In the genomic region with DNA sequence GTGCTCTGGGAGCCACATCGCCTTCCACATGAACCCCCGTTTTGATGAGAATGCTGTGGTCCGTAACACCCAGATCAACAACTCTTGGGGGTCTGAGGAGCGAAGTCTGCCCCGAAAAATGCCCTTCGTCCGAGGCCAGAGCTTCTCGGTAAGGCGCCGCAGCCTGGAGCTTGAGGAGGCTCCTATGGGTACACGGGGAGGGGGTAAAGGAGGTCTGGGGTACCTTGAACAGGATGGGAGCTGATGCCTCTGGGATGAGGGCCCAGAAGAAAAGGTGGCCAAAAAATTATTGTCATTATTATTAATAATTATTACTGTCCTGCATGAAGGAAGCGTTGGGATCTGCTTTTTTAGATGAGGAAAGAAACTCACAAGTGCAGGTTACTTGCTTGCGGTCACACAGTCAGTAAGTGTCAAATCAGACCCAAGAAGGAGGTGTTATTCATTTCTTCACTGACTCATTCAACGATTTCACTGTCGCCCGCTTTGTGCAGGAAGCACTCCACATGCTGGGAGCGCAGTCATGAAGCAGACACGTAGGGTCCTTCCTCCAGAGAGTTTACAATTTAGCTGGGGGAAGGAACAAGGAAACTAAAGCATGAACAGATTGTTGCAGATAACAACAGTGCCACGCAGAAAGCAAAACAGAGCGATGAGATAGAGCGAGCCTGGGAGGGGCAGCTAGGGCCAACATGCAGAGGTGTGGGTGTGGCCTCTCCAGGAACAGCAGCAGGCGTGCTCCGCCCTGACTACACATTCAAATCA, we compare ENCODE assay signal across 12 cellular contexts. TPM values are rescaled to one million over a fixed set of nuclear protein-coding genes. Genes with fewer than 3 reads are reported as not detected.
DNase-seq lines count a peak whose midpoint lies in the region; ATAC-seq, FAIRE-seq and TF ChIP-seq lines count a peak whose summit lies in the region.
"Not testable (repeated sequence)": the region's sequence is repeated elsewhere in the genome, so short reads cannot be mapped to it uniquely, and the experiment has no call there.
"Had no signal": no experiment of that assay in that cellular context is flagged by ENCODE, and none has a peak within 500 bp of the region (broad histone marks: within the 10 kb centered on the region; RNA-seq: fewer than 3 reads in every experiment).

No MANE protein-coding gene starts in this region.

- not testable (repeated sequence) for H3K4me3 ChIP-seq in CD8-positive, alpha-beta T cell (ENCODE audit: low read depth, low read length); OCI-LY3 (ENCODE audit: low read length); GM12878; mucosa of descending colon

- peak; percentile 87 for ATAC-seq in CD8-positive, alpha-beta T cell
- ATAC-seq in GM19023 (IDR thresholded peaks at IDR 0.05; ENCODE audit: unreplicated experiment) (peak; percentile 54), HG02884 (IDR thresholded peaks at IDR 0.05; ENCODE audit: unreplicated experiment) (peak; percentile 57), GM12878 (peak; percentile 84), mucosa of descending colon (peak; percentile 94)

- SMC1A ChIA-PET in GM12878 (lab: Charles Lee; ENCODE audit: uncharacterized antibody, unreplicated experiment) = not testable (repeated sequence)

- not testable (repeated sequence) for H3K27ac ChIP-seq in CD8-positive, alpha-beta T cell (ENCODE audit: low read depth, low read length); OCI-LY3 (ENCODE audit: low read length); GM12878 (ENCODE audit: control insufficient read depth, insufficient read depth)

- CTCF ChIA-PET in CD8-positive, alpha-beta T cell (lab: Charles Lee); GM12878 (lab: Yijun Ruan, JAX): not testable (repeated sequence)

- H3K36me3 ChIP-seq in CD8-positive, alpha-beta T cell (ENCODE audit: insufficient read depth, low read length); OCI-LY3 (replicated peaks; ENCODE audit: low read depth, low read length); GM12878 (ENCODE audit: control insufficient read depth in 2 of 2, insufficient read depth in 2 of 2, low read length in 1 of 2); mucosa of descending colon (ENCODE audit: low read depth): not testable (repeated sequence)

- TF ChIP-seq CTCF in CD8-positive, alpha-beta T cell (IDR thresholded peaks at IDR 0.05); OCI-LY3 (IDR thresholded peaks at IDR 0.05; ENCODE audit: low read depth, low read length); GM12878 (IDR thresholded peaks at IDR 0.05 in 2 of 3, conservative IDR thresholded peaks at IDR 0.05 in 1 of 3; ENCODE audit: control insufficient read depth in 2 of 3, extremely low read depth in 1 of 3, insufficient read depth in 1 of 3, low read depth in 3 of 3, low read length in 3 of 3); mucosa of descending colon (IDR thresholded peaks at IDR 0.05): not testable (repeated sequence)

- H4K20me1 ChIP-seq in OCI-LY3 (ENCODE audit: insufficient read depth, low read length); GM12878 (ENCODE audit: control insufficient read depth, insufficient read depth): not testable (repeated sequence)

- peak in 2 of 7 experiments; percentile 9 to 47 for DNase-seq in CD8-positive, alpha-beta T cell
- DNase-seq in activated CD8-positive, alpha-beta memory T cell treated with anti-CD3 and anti-CD28 coated beads, Interleukin-2, amount 50 U/mL, for 48 hours = peak; percentile 54
- not testable (repeated sequence) for DNase-seq in GM12878 (ENCODE audit: low read depth, low spot score)
- peak; percentile 56 to 82 (median 57) for DNase-seq in mucosa of descending colon
- peak; percentile 10 to 17 for DNase-seq in stimulated activated CD8-positive, alpha-beta memory T cell treated with anti-CD3 and anti-CD28 coated beads, Interleukin-15, amount 100 ng/mL, for 48 hours (ENCODE audit: low read depth in 2 of 2)

- not testable (repeated sequence) for H3K27ac Mint-ChIP-seq in CD8-positive, alpha-beta T cell

- H3K9me3 ChIP-seq in CD8-positive, alpha-beta T cell (ENCODE audit: low read length); OCI-LY3 (ENCODE audit: insufficient read depth, low read length); GM12878 (replicated peaks; ENCODE audit: control insufficient read depth, insufficient read depth, low read length); mucosa of descending colon: not testable (repeated sequence)

- TF ChIP-seq EP300 in GM12878 (IDR thresholded peaks at IDR 0.05; ENCODE audit: borderline replicate concordance in 1 of 2, control insufficient read depth in 1 of 2, low read depth in 2 of 2, low read length in 2 of 2) = not testable (repeated sequence)

- RAD21 ChIA-PET in GM12878 (lab: Charles Lee; ENCODE audit: unreplicated experiment) = not testable (repeated sequence)

- not testable (repeated sequence) for BruUV-seq in GM12878 (replicated peaks; lab: Mats Ljungman, UMichigan)

- peak; percentile 92 for FAIRE-seq in GM12878 (lab: Jason Lieb, UNC)

- H3K4me1 Mint-ChIP-seq in CD8-positive, alpha-beta T cell (ENCODE audit: low read depth) = not testable (repeated sequence)

- H3K27me3 Mint-ChIP-seq in CD8-positive, alpha-beta T cell (ENCODE audit: low read depth) = not testable (repeated sequence)

- H3K9me3 Mint-ChIP-seq in CD8-positive, alpha-beta T cell = not testable (repeated sequence)

- TF ChIP-seq POLR2A in GM12878 (IDR thresholded peaks at IDR 0.05; ENCODE audit: low read depth, low read length) = not testable (repeated sequence)

- not testable (repeated sequence) for TF ChIP-seq RAD21 in GM12878 (IDR thresholded peaks at IDR 0.05; ENCODE audit: insufficient read depth, low read depth, low read length)

- POLR2A ChIA-PET in CD8-positive, alpha-beta T cell (lab: Charles Lee); GM12878 (lab: Charles Lee): not testable (repeated sequence)

- H2AFZ ChIP-seq in OCI-LY3 (ENCODE audit: low read depth, low read length); GM12878 (ENCODE audit: control insufficient read depth, low read depth, low read length): not testable (repeated sequence)

- peak overlapping the region; percentile 50 for H3K4me3 Mint-ChIP-seq in CD8-positive, alpha-beta T cell

- intact Hi-C loops in CD8-positive, alpha-beta T cell (cut with DNase I, micrococcal nuclease) = loop anchor here in 1 of 2 experiments (10.0 kb wide), 1 partner anchor 248 kb away; no protein-coding TSS in a partner anchor
- intact Hi-C loops in GM12878 (cut with micrococcal nuclease; ENCODE audit: unreplicated experiment); mucosa of descending colon (cut with DNase I, micrococcal nuclease): not testable (repeated sequence)

- not testable (repeated sequence) for H3K36me3 Mint-ChIP-seq in CD8-positive, alpha-beta T cell

- not testable (repeated sequence) for H3K79me2 ChIP-seq in OCI-LY3 (ENCODE audit: low read length); GM12878 (ENCODE audit: control insufficient read depth, insufficient read depth, low read length)

- H3K9ac ChIP-seq in OCI-LY3 (ENCODE audit: low read length); GM12878 (ENCODE audit: control insufficient read depth, insufficient read depth, low read length): not testable (repeated sequence)

- H3K4me1 ChIP-seq in CD8-positive, alpha-beta T cell (ENCODE audit: insufficient read depth, low read length); OCI-LY3 (ENCODE audit: low read length); GM12878 (ENCODE audit: control insufficient read depth, insufficient read depth, low read length); mucosa of descending colon (ENCODE audit: low read depth): not testable (repeated sequence)

- H3K4me2 ChIP-seq in OCI-LY3 (ENCODE audit: low read length) = 0 out of 2 replicates have a peak overlapping the region, but pooled peaks have one; percentile 14
- H3K4me2 ChIP-seq in GM12878 (ENCODE audit: control insufficient read depth, insufficient read depth) = not testable (repeated sequence)

- in situ Hi-C loops in GM12878 (cut with MboI) = not testable (repeated sequence)

- WGBS in GM12878 (ENCODE audit: insufficient coverage, insufficient replicate concordance, low lambda C conversion rate, missing lambda C conversion rate) = 52% methylated on average over 7 of the region's 23 CpGs

- H3K27me3 ChIP-seq in CD8-positive, alpha-beta T cell (ENCODE audit: insufficient read depth, low read length); OCI-LY3 (ENCODE audit: low read depth, low read length); GM12878 (replicated peaks in 1 of 2; ENCODE audit: control insufficient read depth in 2 of 2, insufficient read depth in 2 of 2, low read length in 1 of 2): not testable (repeated sequence)

RNA-seq across cellular contexts. Expression of a gene that starts 16.3 kb away (rescaled TPM):
- under 1 TPM; 0.24 to 0.47 TPM for total RNA-seq in CD8-positive, alpha-beta T cell
- 0.27 TPM in 1 of 2 replicates, not detected in the other for total RNA-seq in GM12878 (2013; cell fraction: nucleolus; rRNA removed)
- total RNA-seq in GM12878 (2014; rRNA removed) = 1.0 and 1.1 TPM in 2 replicates
- 0.18 and 0.74 TPM in 2 replicates for total RNA-seq in GM12878 (2014; rRNA removed; fragmentation: Illumina TruSeq; extraction: Trizol)
- total RNA-seq in GM12878 (2021) = 1.1 and 1.3 TPM in 2 replicates
- polyA plus RNA-seq in GM12878 (2011; ENCODE audit: low read depth) = 0.93 TPM
- polyA plus RNA-seq in GM12878 (2011; rRNA removed) = 0.72 and 1.4 TPM in 2 replicates
- 2.7 and 2.8 TPM in 2 replicates for polyA plus RNA-seq in GM12878 (2011; cell fraction: cytosol; rRNA removed)
- polyA plus RNA-seq in GM12878 (2011; cell fraction: nucleus; rRNA removed) = 6.4 and 7.0 TPM in 2 replicates
- polyA plus RNA-seq in GM12878 (2012) = 3.1 and 3.3 TPM in 2 replicates
- 1.8 and 2.0 TPM in 2 replicates for polyA plus RNA-seq in GM12878 (2014; fragmentation: Illumina TruSeq; extraction: Trizol)
- polyA plus RNA-seq in GM12878 (2014; fragmentation: Nextera tagmentation; extraction: Ambion mirVana) = under 1 TPM in 1 of 2 experiments, not detected in 1; 0.18 TPM
- polyA plus RNA-seq in GM12878 (2014; rRNA removed) = 0.82 and 1.2 TPM in 2 replicates
- polyA plus RNA-seq in GM12878 (2016; fragmentation: Nextera tagmentation; extraction: Ambion mirVana) = 1 to 10 TPM; 1.1 to 1.9 TPM
- 1.8 and 1.9 TPM in 2 replicates for polyA minus RNA-seq in GM12878 (2011; rRNA and poly(A)+ RNA removed)
- 0.83 and 1.2 TPM in 2 replicates for polyA minus RNA-seq in GM12878 (2011; cell fraction: cytosol; rRNA and poly(A)+ RNA removed)
- 2.2 and 2.5 TPM in 2 replicates for polyA minus RNA-seq in GM12878 (2011; cell fraction: nucleus; rRNA and poly(A)+ RNA removed)
- total RNA-seq in mucosa of descending colon = 10 to 100 TPM; 23.7 to 91.5 (median 53.9) TPM
- total RNA-seq: left ventricle myocardium inferior, myocyte, progenitor cell of endocrine pancreas, urinary bladder had no signal

Comparison
In these comparisons a context has a peak if more than half of its experiments do, and no peak if none do; other contexts are left out.
1. RNA of a gene that starts 16.3 kb away (total RNA-seq): 23.7 to 91.5 TPM in mucosa of descending colon; 0.18 to 1.3 TPM in GM12878 and 0.24 to 0.47 TPM in CD8-positive, alpha-beta T cell; every median in the first group is over 10 times any median in the second.
2. Peak in every context shown above with its lines, with median percentiles within 50 percentile points of each other: ATAC-seq.